In genomic region chr2:150526827-150527226, GRCh38 we compare ENCODE assay signal across 10 cellular contexts. TPM values are rescaled to one million over a fixed set of nuclear protein-coding genes. Genes with fewer than 3 reads are reported as not detected.
DNase-seq lines count a peak whose midpoint lies in the region; ATAC-seq and TF ChIP-seq lines count a peak whose summit lies in the region.
"Had no signal": no experiment of that assay in that cellular context is flagged by ENCODE, and none has a peak within 500 bp of the region (broad histone marks: within the 10 kb centered on the region; RNA-seq: fewer than 3 reads in every experiment).

No MANE protein-coding gene starts in this region.

- TF ChIP-seq CTCF in retinal pigment epithelial cell (conservative IDR thresholded peaks at IDR 0.05; ENCODE audit: low read depth, low read length) (no peak), right atrium auricular region (IDR thresholded peaks at IDR 0.05) (no peak)

- no peaks in the 10 kb centered on the region for H3K4me1 ChIP-seq in right atrium auricular region

- no peak overlapping the region for H3K4me3 ChIP-seq in retinal pigment epithelial cell (ENCODE audit: low read length)
- H3K4me3 ChIP-seq in right atrium auricular region, result no peak overlapping the region

- ATAC-seq in SK-N-SH treated with all-trans-retinoic acid at 6 μM for 48 hours (peak; percentile 82), GM19463 (IDR thresholded peaks at IDR 0.05; ENCODE audit: unreplicated experiment) (no peak)

- no peaks in the 10 kb centered on the region for H3K27me3 ChIP-seq in right atrium auricular region

- DNase-seq in GM04503 (ENCODE audit: low read depth) (peak; percentile 94), glomerular endothelial cell (ENCODE audit: extremely low read depth, low read depth, low spot score) (peak; percentile 67), retinal pigment epithelial cell (ENCODE audit: low read depth) (peak; percentile 97), right atrium auricular region (ENCODE audit: low spot score) (no peak), D341Med (ENCODE audit: low spot score) (no peak), NCI-H2171 treated with DMSO at 0.1 percent for 48 hours (lab: John Stamatoyannopoulos, UW) (no peak)
- DNase-seq: activated CD4-positive, CD25-positive, alpha-beta regulatory T cell treated with anti-CD3 and anti-CD28 coated beads, Interleukin-2, amount 50 U/mL, for 72 hours; NCI-H82 had no signal

- H3K27ac ChIP-seq in right atrium auricular region, result no peak overlapping the region

- no peaks in the 10 kb centered on the region for H3K36me3 ChIP-seq in right atrium auricular region

- H3K9me3 ChIP-seq in right atrium auricular region, result no peaks in the 10 kb centered on the region

TF ChIP-seq in SK-N-SH treated with all-trans-retinoic acid at 6 μM for 48 hours, 23 proteins besides CTCF, POLR2A, EP300 and RAD21:
- no peak for TF ChIP-seq ZNF8 (CRISPR knock-in tag; IDR thresholded peaks at IDR 0.05)
- no peak for TF ChIP-seq ARNTL (CRISPR knock-in tag; IDR thresholded peaks at IDR 0.05; ENCODE audit: borderline replicate concordance, low read depth)
- TF ChIP-seq ZC3H10 (CRISPR knock-in tag; IDR thresholded peaks at IDR 0.05), result no peak
- TF ChIP-seq ISL1 (CRISPR knock-in tag; IDR thresholded peaks at IDR 0.05), result peak; percentile 77
- no peak for TF ChIP-seq PPARA (CRISPR knock-in tag; IDR thresholded peaks at IDR 0.05; ENCODE audit: borderline replicate concordance)
- TF ChIP-seq ZNF70 (CRISPR knock-in tag; IDR thresholded peaks at IDR 0.05), result no peak

RNA-seq across cellular contexts. Expression of gene RND3, which starts 39.4 kb away (rescaled TPM):
- total RNA-seq in glomerular endothelial cell (75.2 and 101 TPM in 2 replicates), right atrium auricular region (10 to 100 TPM in 1 of 2 donors, 1 to 10 TPM in 1; 9.6 to 25.4 TPM)

Comparison
In these comparisons a context has a peak if more than half of its experiments do, and no peak if none do; other contexts are left out.
1. DNase-seq: peak in GM04503 (single experiment), glomerular endothelial cell (single experiment) and retinal pigment epithelial cell (single experiment); none in right atrium auricular region (single experiment), D341Med (single experiment) and NCI-H2171 treated with DMSO at 0.1 percent for 48 hours (single experiment).